8 cellular contexts compared by ENCODE assay signal in the genomic region with DNA sequence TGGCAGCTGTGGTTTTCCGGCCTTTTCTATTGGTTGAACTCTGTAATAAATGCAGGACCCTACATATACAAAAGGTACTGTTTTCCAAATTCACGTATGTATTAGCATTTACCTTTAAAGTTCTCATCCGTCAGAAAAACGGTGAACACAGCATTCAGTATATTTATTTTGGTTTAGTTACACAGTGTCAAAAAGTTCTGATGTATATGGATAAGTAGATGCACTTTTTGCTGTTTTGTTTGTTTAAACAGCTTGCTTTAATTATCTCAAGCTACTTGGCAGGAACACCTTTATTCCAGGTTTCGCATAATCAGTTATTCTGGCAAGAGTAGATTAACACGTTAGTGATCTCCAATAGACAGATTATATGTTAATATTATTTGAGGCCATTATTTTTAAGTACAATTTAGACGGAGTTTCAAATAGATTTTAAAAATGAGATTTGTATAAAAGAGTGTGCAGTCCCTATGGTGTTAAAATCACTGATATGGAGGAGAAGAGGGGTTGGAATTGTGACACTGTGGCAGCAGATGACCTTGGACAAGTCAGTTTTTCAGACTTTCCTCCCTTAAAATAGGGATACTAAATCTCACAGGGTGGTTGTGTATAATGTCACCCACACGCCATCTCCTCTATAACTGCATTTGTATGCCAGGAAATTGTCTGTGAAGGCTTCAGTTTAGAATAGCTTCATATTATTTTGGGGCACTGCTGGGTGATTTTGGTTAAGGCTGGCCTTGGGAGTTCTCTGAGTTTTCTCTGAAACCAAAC. TPM values are rescaled to one million over a fixed set of nuclear protein-coding genes. Genes with fewer than 3 reads are reported as not detected.
DNase-seq lines count a peak whose midpoint lies in the region; ATAC-seq, FAIRE-seq and TF ChIP-seq lines count a peak whose summit lies in the region.

No MANE protein-coding gene starts in this region.

- TF ChIP-seq CTCF in A549 (IDR thresholded peaks at IDR 0.05): no peak
- no peak for TF ChIP-seq CTCF in breast epithelium (IDR thresholded peaks at IDR 0.05)

- no peaks in the 10 kb centered on the region for H3K27me3 ChIP-seq in HUES64 (ENCODE audit: insufficient read depth, low read length)
- H3K27me3 ChIP-seq in breast epithelium: no peaks in the 10 kb centered on the region
- H3K27me3 ChIP-seq in mucosa of stomach (ENCODE audit: control insufficient read depth, insufficient read depth, low read length): no peaks in the 10 kb centered on the region

- no peak for TF ChIP-seq EP300 in A549 (IDR thresholded peaks at IDR 0.05)

- H3K4me2 ChIP-seq in A549: peak overlapping the region; percentile 88

- TF ChIP-seq RAD21 in A549 (conservative IDR thresholded peaks at IDR 0.05 in 1 of 2, IDR thresholded peaks at IDR 0.05 in 1 of 2): no peak

- H3K27ac ChIP-seq in A549: peak overlapping the region in 1 of 2 experiments; percentile 94; a peak in 2 of 6 replicates
- no peak overlapping the region for H3K27ac ChIP-seq in HUES64 (ENCODE audit: low read depth, low read length)
- peak overlapping the region; percentile 99 for H3K27ac ChIP-seq in breast epithelium

- WGBS in A549 (ENCODE audit: missing lambda C conversion rate): 65% methylated on average over 8 of the region's 8 CpGs
- WGBS in HUES64: 78% methylated on average over 7 of the region's 8 CpGs

- no peak for ATAC-seq in A549
- no peak for ATAC-seq in HG02870 (IDR thresholded peaks at IDR 0.05; ENCODE audit: unreplicated experiment)

- no peak for TF ChIP-seq POLR2A in A549 (IDR thresholded peaks at IDR 0.05; ENCODE audit: low read length)
- no peak for TF ChIP-seq POLR2A in breast epithelium (IDR thresholded peaks at IDR 0.05)

- peak overlapping the region; percentile 99 for H3K4me3 ChIP-seq in A549
- peak overlapping the region; percentile 81 for H3K4me3 ChIP-seq in HUES64 (ENCODE audit: low read length)
- H3K4me3 ChIP-seq in breast epithelium: peak overlapping the region; percentile 92 to 99 (median 98)
- peak overlapping the region; percentile 96 for H3K4me3 ChIP-seq in mucosa of stomach (ENCODE audit: low read length)

- peaks cover 49% of the 10 kb centered on the region for H3K36me3 ChIP-seq in HUES64 (ENCODE audit: insufficient read depth, low read length)
- H3K36me3 ChIP-seq in breast epithelium: no peaks in the 10 kb centered on the region
- peaks cover 6% of the 10 kb centered on the region for H3K36me3 ChIP-seq in mucosa of stomach (ENCODE audit: control insufficient read depth, insufficient read depth, low read length)

- FAIRE-seq in A549 (lab: Jason Lieb, UNC): no peak

- H3K4me1 ChIP-seq in A549 (peaks cover 41% of the 10 kb centered on the region), HUES64 (ENCODE audit: insufficient read depth, low read length) (peaks cover 20% of the 10 kb centered on the region), breast epithelium (peaks cover 0 to 9% of the 10 kb centered on the region in 2 donors), mucosa of stomach (ENCODE audit: control insufficient read depth, insufficient read depth, low read length) (peaks cover 24% of the 10 kb centered on the region)

- intact Hi-C loops in breast epithelium (cut with DNase I; ENCODE audit: low total_unique reads): no loop called here

- no peak for DNase-seq in A549 (ENCODE audit: low read depth in 1 of 2, low spot score in 1 of 2)
- no peak for DNase-seq in breast epithelium (ENCODE audit: low spot score in 2 of 2)
- no peak for DNase-seq in ureter (ENCODE audit: low spot score)
- DNase-seq in SW 1271 (lab: John Stamatoyannopoulos, UW): no peak
- no peak for DNase-seq in GM03348 (ENCODE audit: low spot score)

- H3K9me3 ChIP-seq in A549 (no peaks in the 10 kb centered on the region), HUES64 (ENCODE audit: insufficient read depth, low read depth, low read length) (no peaks in the 10 kb centered on the region), breast epithelium (no peaks in the 10 kb centered on the region), mucosa of stomach (ENCODE audit: control insufficient read depth, low read length) (no peaks in the 10 kb centered on the region)

- CTCF ChIA-PET in A549 (lab: Yijun Ruan, JAX): interaction anchor here (0.7 kb wide), 1 partner anchor 67 kb away, joined by 3 read pairs; no protein-coding TSS in a partner anchor

- POLR2A ChIA-PET in A549 (lab: Yijun Ruan, JAX): interaction anchor here (0.8 to 1.3 kb wide), 2 partner anchors 8 to 66 kb away, joined by 3 to 4 read pairs; no protein-coding TSS in a partner anchor

- H3K9ac ChIP-seq in HUES64 (ENCODE audit: low read depth, low read length) (no peak overlapping the region), mucosa of stomach (ENCODE audit: low read length) (peak overlapping the region; percentile 99)

TF ChIP-seq in A549, 52 proteins besides CTCF, POLR2A, EP300 and RAD21:
- TF ChIP-seq JUN (IDR thresholded peaks at IDR 0.05) (no peak), HDAC2 (IDR thresholded peaks at IDR 0.05) (no peak), KDM1A (IDR thresholded peaks at IDR 0.05; ENCODE audit: low read depth) (no peak), ZC3H11A (IDR thresholded peaks at IDR 0.05) (no peak), CEBPB (IDR thresholded peaks at IDR 0.05) (0 out of 4 replicates have a peak, but pooled peaks of 1 of the 2 experiments have one; percentile 1)

RNA-seq across cellular contexts. Expression of a gene that starts 2.1 kb away (rescaled TPM):
- polyA plus RNA-seq in A549 (2011; rRNA removed) (140 and 182 TPM in 2 replicates), A549 (2017; fragmentation: RNase III; extraction: RNeasy Plus Mini Kit Qiagen cat#74134 plus additional on column Dnase treatment) (58.7 to 65.8 TPM (median 63.4 TPM) in 3 replicates)
- 41.0 and 54.6 TPM in 2 replicates for polyA plus RNA-seq in A549 (2012; cell fraction: cytosol; rRNA removed)
- 60.1 and 65.0 TPM in 2 replicates for polyA plus RNA-seq in A549 (2012; cell fraction: nucleus; rRNA removed)
- 205 and 225 TPM in 2 replicates for polyA minus RNA-seq in A549 (2011; rRNA and poly(A)+ RNA removed)
- polyA plus RNA-seq in HUES64 (2013, experiment 1 of 2): 20.7 TPM
- polyA plus RNA-seq in HUES64 (2013, experiment 2 of 2): 20.1 TPM
- total RNA-seq in breast epithelium (100 to 1,000 TPM; 123 to 162 (median 149) TPM), ureter (171 TPM)

RNA-seq across cellular contexts. Expression of a gene that starts 27.7 kb away (rescaled TPM):
- polyA plus RNA-seq in A549 (2011; rRNA removed) (not detected in 2 replicates), A549 (2017; fragmentation: RNase III; extraction: RNeasy Plus Mini Kit Qiagen cat#74134 plus additional on column Dnase treatment) (not detected in 3 replicates)
- polyA plus RNA-seq in A549 (2012; cell fraction: cytosol; rRNA removed): not detected in 2 replicates
- not detected in 2 replicates for polyA plus RNA-seq in A549 (2012; cell fraction: nucleus; rRNA removed)
- polyA minus RNA-seq in A549 (2011; rRNA and poly(A)+ RNA removed): not detected in 2 replicates
- not detected for polyA plus RNA-seq in HUES64 (2013, experiment 1 of 2)
- polyA plus RNA-seq in HUES64 (2013, experiment 2 of 2): not detected
- total RNA-seq in breast epithelium (under 1 TPM; 0.44 to 0.80 (median 0.66) TPM), ureter (0.42 TPM)

RNA-seq across cellular contexts. Expression of a gene that starts 55.3 kb away (rescaled TPM):
- 2.5 and 2.6 TPM in 2 replicates for polyA plus RNA-seq in A549 (2011; rRNA removed)
- 2.0 and 2.9 TPM in 2 replicates for polyA plus RNA-seq in A549 (2012; cell fraction: cytosol; rRNA removed)
- polyA plus RNA-seq in A549 (2012; cell fraction: nucleus; rRNA removed): 12.0 and 12.8 TPM in 2 replicates
- 3.4 to 3.6 TPM (median 3.5 TPM) in 3 replicates for polyA plus RNA-seq in A549 (2017; fragmentation: RNase III; extraction: RNeasy Plus Mini Kit Qiagen cat#74134 plus additional on column Dnase treatment)
- 8.2 and 9.3 TPM in 2 replicates for polyA minus RNA-seq in A549 (2011; rRNA and poly(A)+ RNA removed)
- polyA plus RNA-seq in HUES64 (2013, experiment 1 of 2): 0.50 TPM
- polyA plus RNA-seq in HUES64 (2013, experiment 2 of 2): 0.19 TPM
- 10 to 100 TPM; 18.4 to 34.4 (median 24.1) TPM for total RNA-seq in breast epithelium
- 50.1 TPM for total RNA-seq in ureter
